8 cellular contexts compared by ENCODE assay signal in genomic region chr2:61535449-61535848, GRCh38. TPM values are rescaled to one million over a fixed set of nuclear protein-coding genes. Genes with fewer than 3 reads are reported as not detected.
DNase-seq lines count a peak whose midpoint lies in the region; ATAC-seq and TF ChIP-seq lines count a peak whose summit lies in the region.

No MANE protein-coding gene starts in this region.

- TF ChIP-seq CTCF in AG10803 (conservative IDR thresholded peaks at IDR 0.05; ENCODE audit: low read length) (no peak), chondrocyte (IDR thresholded peaks at IDR 0.05) (no peak)

- H3K9me3 Mint-ChIP-seq in IgD-negative memory B cell (no peaks in the 10 kb centered on the region), chondrocyte (ENCODE audit: low read depth) (no peaks in the 10 kb centered on the region), naive B cell (no peaks in the 10 kb centered on the region)

- H3K4me1 Mint-ChIP-seq in IgD-negative memory B cell, result peaks cover 12 to 40% (median 32%) of the 10 kb centered on the region in 3 donors
- H3K4me1 Mint-ChIP-seq in chondrocyte (ENCODE audit: low read depth), result peaks cover 38% of the 10 kb centered on the region
- peaks cover 20 to 35% (median 30%) of the 10 kb centered on the region in 3 donors for H3K4me1 Mint-ChIP-seq in naive B cell

- peak overlapping the region; percentile 94 for H3K4me3 ChIP-seq in AG10803 (ENCODE audit: low read length)

- H3K27me3 Mint-ChIP-seq in IgD-negative memory B cell (no peaks in the 10 kb centered on the region), chondrocyte (ENCODE audit: low read depth) (no peaks in the 10 kb centered on the region), naive B cell (no peaks in the 10 kb centered on the region)

- H3K36me3 Mint-ChIP-seq in IgD-negative memory B cell (no peaks in the 10 kb centered on the region), chondrocyte (ENCODE audit: low read depth) (peaks cover 5% of the 10 kb centered on the region), naive B cell (peaks cover 0 to 8% of the 10 kb centered on the region in 2 donors)

- DNase-seq in AG10803 (ENCODE audit: low read depth) (no peak), chondrocyte (ENCODE audit: low spot score) (no peak), naive B cell (no peak), EL (no peak), KG1 (lab: John Stamatoyannopoulos, UW) (no peak), UCSD-AML1 (lab: John Stamatoyannopoulos, UW; ENCODE audit: unreplicated experiment) (no peak)

- H3K4me3 Mint-ChIP-seq in IgD-negative memory B cell (peak overlapping the region; percentile 82 to 99 (median 98)), chondrocyte (ENCODE audit: unreplicated experiment) (peak overlapping the region; percentile 87), naive B cell (peak overlapping the region; percentile 87 to 99 (median 95))

- ATAC-seq in naive B cell (ENCODE audit: low read depth in 2 of 2), result no peak
- no peak for ATAC-seq in GM19035 (IDR thresholded peaks at IDR 0.05; ENCODE audit: unreplicated experiment)

- H3K27ac Mint-ChIP-seq in IgD-negative memory B cell (peak overlapping the region in 1 of 3 donors; percentile 80), chondrocyte (ENCODE audit: unreplicated experiment) (peak overlapping the region; percentile 93), naive B cell (peak overlapping the region in 5 of 6 donors; percentile 38 to 99 (median 92))

RNA-seq across cellular contexts. Expression of gene XPO1, which starts 2.7 kb away (rescaled TPM):
- polyA plus RNA-seq in IgD-negative memory B cell (34.3 TPM), naive B cell (ENCODE audit: low read depth in 6 of 6) (10 to 100 TPM; 32.3 to 54.2 (median 42.3) TPM)
- total RNA-seq in chondrocyte, result 89.8 to 121 TPM (median 93.0 TPM) in 3 replicates
